Comparison of ENCODE assay signal across 26 cellular contexts in the genomic region with DNA sequence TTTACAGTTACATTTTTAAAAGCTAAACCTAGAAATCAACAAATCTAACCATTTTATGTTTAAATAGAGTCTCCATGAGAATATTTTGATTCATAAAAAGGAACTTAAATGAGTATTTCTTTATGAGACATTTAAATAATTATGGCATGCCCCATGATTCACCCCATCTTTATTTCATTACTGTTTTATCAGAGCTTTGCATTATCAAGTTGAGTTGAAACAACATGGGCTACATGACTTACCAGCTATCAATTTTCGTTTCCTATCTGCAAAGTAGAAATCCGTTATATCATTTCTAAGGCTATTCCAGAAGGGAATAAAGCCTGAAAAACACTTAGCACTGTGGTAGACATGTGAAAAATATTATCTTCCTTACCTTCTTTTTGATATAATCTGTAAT.
DNase-seq lines count a peak whose midpoint lies in the region; FAIRE-seq and TF ChIP-seq lines count a peak whose summit lies in the region.
"Had no signal": no experiment of that assay in that cellular context is flagged by ENCODE, and none has a peak within 500 bp of the region (broad histone marks: within the 10 kb centered on the region; RNA-seq: fewer than 3 reads in every experiment).

No MANE protein-coding gene starts in this region.

- no peak overlapping the region for H3K56ac ChIP-seq in H1 (replicated peaks; ENCODE audit: insufficient read length, low read depth, low read length)

- H3K4me1 Mint-ChIP-seq in nephron progenitor cell, result peaks cover 69% of the 10 kb centered on the region

- H3K36me3 ChIP-seq in SK-N-SH (replicated peaks in 1 of 2; ENCODE audit: control insufficient read depth in 1 of 2, insufficient read depth in 2 of 2, low read length in 1 of 2) (no peaks in the 10 kb centered on the region), H1 (ENCODE audit: control insufficient read depth in 2 of 4, insufficient read depth in 4 of 4, low read length in 3 of 4) (no peaks in the 10 kb centered on the region)
- H3K36me3 ChIP-seq: BLaER1 treated with 17β-estradiol and CSF1 and Interleukin-3, amounts not matched to agents 10 nM and 100 nM had no signal

- H2AFZ ChIP-seq in SK-N-SH (ENCODE audit: low read depth) (peak overlapping the region; percentile 43; the same call in 1 of the 2 replicates), H1 (ENCODE audit: low read length) (no peak overlapping the region)
- H2AFZ ChIP-seq: GM23338 had no signal

- peaks cover 6% of the 10 kb centered on the region for H3F3A ChIP-seq in SK-N-SH (replicated peaks; ENCODE audit: insufficient read depth)

- TF ChIP-seq POLR2A in H54 (IDR thresholded peaks at IDR 0.05; ENCODE audit: low read depth, low read length) (no peak), H1 (IDR thresholded peaks at IDR 0.05; ENCODE audit: control extremely low read depth in 1 of 2, low read depth in 2 of 2, low read length in 2 of 2) (no peak)

- H3K4me1 ChIP-seq in SK-N-SH (ENCODE audit: control insufficient read depth in 1 of 2, insufficient read depth in 2 of 2, low read depth in 1 of 2, low read length in 1 of 2) (peaks cover 29 to 44% of the 10 kb centered on the region in 2 experiments), H1 (replicated peaks in 1 of 4; ENCODE audit: control insufficient read depth in 3 of 4, insufficient read depth in 4 of 4, low read length in 3 of 4) (peaks cover 4 to 32% (median 14%) of the 10 kb centered on the region in 4 experiments)
- H3K4me1 ChIP-seq: BLaER1 treated with 17β-estradiol and CSF1 and Interleukin-3, amounts not matched to agents 10 nM and 100 nM had no signal

- CTCF ChIA-PET in SK-N-SH (lab: Yijun Ruan, JAX), result interaction anchor here (0.6 to 1.6 kb wide), 7 partner anchors 9 to 678 kb away, joined by 3 to 5 read pairs (median 3); no protein-coding TSS in a partner anchor
- CTCF ChIA-PET in H1 (lab: Charles Lee; ENCODE audit: partially characterized antibody), result interaction anchor here (1.1 kb wide), 1 partner anchor 27 kb away, joined by 3 read pairs; no protein-coding TSS in a partner anchor

- no peak overlapping the region; the same call in 1 of the 2 replicates for H3K4me2 ChIP-seq in SK-N-SH
- no peak overlapping the region for H3K4me2 ChIP-seq in H1 (ENCODE audit: insufficient read depth in 1 of 2, low read depth in 2 of 2, low read length in 2 of 2)
- H3K4me2 ChIP-seq: BLaER1 treated with 17β-estradiol and CSF1 and Interleukin-3, amounts not matched to agents 10 nM and 100 nM had no signal

- TF ChIP-seq EP300 in SK-N-SH (IDR thresholded peaks at IDR 0.05; ENCODE audit: borderline replicate concordance in 1 of 2, low read depth in 1 of 2, low read length in 1 of 2) (peak in 1 of 2 experiments; percentile 88; a peak in 2 of 4 replicates), H1 (IDR thresholded peaks at IDR 0.05; ENCODE audit: borderline replicate concordance in 1 of 2, low read depth in 2 of 2, low read length in 2 of 2) (no peak)

- H3K4me3 Mint-ChIP-seq in nephron progenitor cell, result no peak overlapping the region
- H3K4me3 Mint-ChIP-seq: CD4-positive, alpha-beta T cell had no signal

- no peak overlapping the region for H3K18ac ChIP-seq in H1 (ENCODE audit: extremely low read depth, low read length)

- no peak overlapping the region for H4K91ac ChIP-seq in H1 (replicated peaks; ENCODE audit: insufficient read length, low read length)

- H2AK5ac ChIP-seq in H1 (ENCODE audit: low read depth, low read length), result no peak overlapping the region

- H2BK20ac ChIP-seq in H1 (ENCODE audit: low read length), result no peak overlapping the region

- no peaks in the 10 kb centered on the region for H3K23me2 ChIP-seq in H1 (ENCODE audit: low read depth, low read length)

- no peak overlapping the region for H4K8ac ChIP-seq in H1 (ENCODE audit: extremely low read depth, insufficient read depth, low read length)

- H3K9me3 ChIP-seq in SK-N-SH (no peaks in the 10 kb centered on the region), H1 (ENCODE audit: insufficient read depth in 2 of 2, low read depth in 1 of 2, low read length in 1 of 2) (no peaks in the 10 kb centered on the region)
- H3K9me3 ChIP-seq: BLaER1 treated with 17β-estradiol and CSF1 and Interleukin-3, amounts not matched to agents 10 nM and 100 nM had no signal

- H3K79me1 ChIP-seq in H1 (ENCODE audit: low read depth, low read length), result no peaks in the 10 kb centered on the region

- H3K14ac ChIP-seq in H1 (ENCODE audit: insufficient read length), result no peak overlapping the region

- H3K79me2 ChIP-seq in SK-N-SH (ENCODE audit: insufficient read depth) (no peaks in the 10 kb centered on the region), H1 (ENCODE audit: control insufficient read depth in 1 of 2, insufficient read depth in 2 of 2, low read length in 2 of 2) (no peaks in the 10 kb centered on the region)

- H3K27me3 Mint-ChIP-seq in nephron progenitor cell (ENCODE audit: low read depth, poor library complexity), result no peaks in the 10 kb centered on the region
- H3K27me3 Mint-ChIP-seq: CD4-positive, alpha-beta T cell had no signal

- H3K9me2 ChIP-seq in SK-N-SH, result no peaks in the 10 kb centered on the region

- H2BK12ac ChIP-seq in H1 (ENCODE audit: low read depth, low read length), result no peak overlapping the region

- POLR2A ChIA-PET in SK-N-SH (lab: Yijun Ruan, JAX) (no interaction called here), H1 (lab: Charles Lee; ENCODE audit: partially characterized antibody) (interaction anchor here (1.4 kb wide), 1 partner anchor 8 kb away, joined by 3 read pairs; no protein-coding TSS in a partner anchor)

- H3K23ac ChIP-seq in H1 (ENCODE audit: insufficient read length), result no peak overlapping the region

- peak overlapping the region; percentile 31 for H4K5ac ChIP-seq in H1 (ENCODE audit: insufficient read length, low read depth, low read length)

- H3K27me3 ChIP-seq in SK-N-SH (ENCODE audit: insufficient read depth) (no peaks in the 10 kb centered on the region), H1 (replicated peaks in 1 of 4; ENCODE audit: control insufficient read depth in 3 of 4, extremely low read depth in 1 of 4, insufficient read depth in 3 of 4, low read length in 3 of 4) (no peaks in the 10 kb centered on the region)
- H3K27me3 ChIP-seq: BLaER1 treated with 17β-estradiol and CSF1 and Interleukin-3, amounts not matched to agents 10 nM and 100 nM had no signal

- no peak for DNase-seq in H54 (ENCODE audit: insufficient read length, low spot score)
- DNase-seq in SK-N-SH, result peak; percentile 19
- no peak for DNase-seq in H1 (ENCODE audit: low read depth in 1 of 2, low spot score in 2 of 2)
- DNase-seq in nephron progenitor cell, result no peak
- DNase-seq in superior temporal gyrus (ENCODE audit: extremely low spot score), result no peak
- DNase-seq in AG20443 (ENCODE audit: low spot score), result no peak
- no peak for DNase-seq in HT-29 (ENCODE audit: low spot score)
- DNase-seq: 8988T; AML-193; CD4-positive, alpha-beta T cell; COR-L47; DMS53; KBM-7; MV-4-11; NCI-H1105 treated with DMSO at 0.1 percent for 48 hours; NCI-H146; NCI-H1930; NCI-H2107; NCI-H446; NCI-H524 treated with DMSO at 0.1 percent for 48 hours; NCI-H774; NK-92 treated with Interleukin-12 subunit alpha and Interleukin-12 subunit beta, amount 100 ng/mL, for 24 hours; PC-3 had no signal

- TF ChIP-seq CTCF in SK-N-SH (IDR thresholded peaks at IDR 0.05) (no peak), H1 (IDR thresholded peaks at IDR 0.05; ENCODE audit: control extremely low read depth in 1 of 3, insufficient read depth in 1 of 3, low read depth in 1 of 3, low read length in 3 of 3) (no peak), nephron progenitor cell (IDR thresholded peaks at IDR 0.05) (no peak)

- no peak for TF ChIP-seq RAD21 in SK-N-SH (IDR thresholded peaks at IDR 0.05; ENCODE audit: low read length)
- TF ChIP-seq RAD21 in H1 (IDR thresholded peaks at IDR 0.05 in 1 of 2, conservative IDR thresholded peaks at IDR 0.05 in 1 of 2; ENCODE audit: low read depth in 2 of 2, low read length in 2 of 2), result no peak

- no peak overlapping the region for H2BK15ac ChIP-seq in H1 (ENCODE audit: low read length)

- H3K27ac ChIP-seq in SK-N-SH (ENCODE audit: low read depth in 2 of 2, low read length in 1 of 2) (peak overlapping the region; percentile 7 to 68; a peak in 3 of 4 replicates), H1 (ENCODE audit: low read depth, low read length) (no peak overlapping the region)
- H3K27ac ChIP-seq: BLaER1 treated with 17β-estradiol and CSF1 and Interleukin-3, amounts not matched to agents 10 nM and 100 nM had no signal

- H2BK5ac ChIP-seq in H1 (ENCODE audit: low read depth, low read length), result no peak overlapping the region

- H3K9ac ChIP-seq in SK-N-SH, result no peak overlapping the region
- H3K9ac ChIP-seq in H1 (replicated peaks in 1 of 4; ENCODE audit: extremely low read depth in 1 of 4, low read depth in 3 of 4, low read length in 3 of 4), result no peak overlapping the region
- H3K9ac ChIP-seq: BLaER1 treated with 17β-estradiol and CSF1 and Interleukin-3, amounts not matched to agents 10 nM and 100 nM had no signal

- FAIRE-seq in H54 (lab: Jason Lieb, UNC) (peak; percentile 23), H1 (lab: Jason Lieb, UNC) (no peak)
- FAIRE-seq: GM18507 had no signal

- peak overlapping the region; percentile 87 for H3K27ac Mint-ChIP-seq in nephron progenitor cell
- H3K27ac Mint-ChIP-seq: CD4-positive, alpha-beta T cell; GM23338 had no signal

- H3K4me3 ChIP-seq in SK-N-SH (ENCODE audit: low read depth in 2 of 2, low read length in 1 of 2) (no peak overlapping the region), H1 (ENCODE audit: extremely low read depth in 1 of 4, insufficient read depth in 2 of 4, low read depth in 3 of 4, low read length in 4 of 4) (no peak overlapping the region)
- H3K4me3 ChIP-seq: BLaER1 treated with 17β-estradiol and CSF1 and Interleukin-3, amounts not matched to agents 10 nM and 100 nM; GM23338 had no signal

- H4K20me1 ChIP-seq in SK-N-SH (ENCODE audit: insufficient read depth) (no peaks in the 10 kb centered on the region), H1 (replicated peaks in 1 of 2; ENCODE audit: control insufficient read depth in 1 of 2, insufficient read depth in 2 of 2, low read length in 2 of 2) (no peaks in the 10 kb centered on the region)
- H4K20me1 ChIP-seq: BLaER1 treated with 17β-estradiol and CSF1 and Interleukin-3, amounts not matched to agents 10 nM and 100 nM had no signal

- 29% methylated on average over 2 of the region's 2 CpGs for WGBS in SK-N-SH (ENCODE audit: low lambda C conversion rate)
- 75% methylated on average over 2 of the region's 2 CpGs; no CpG with 5 or more reads in 1 of the 2 experiments for WGBS in H1 (ENCODE audit: extremely low coverage in 1 of 2, insufficient coverage in 1 of 2, insufficient read length in 1 of 2, insufficient replicate concordance in 2 of 2, low coverage in 1 of 2, low lambda C conversion rate in 2 of 2, missing lambda C conversion rate in 1 of 2), 2 experiments

- no peak overlapping the region for H3K4ac ChIP-seq in H1 (replicated peaks; ENCODE audit: insufficient read length, low read depth, low read length)

- no peak overlapping the region for H2BK120ac ChIP-seq in H1 (replicated peaks; ENCODE audit: low read depth, low read length)

- peaks cover 13% of the 10 kb centered on the region for H3K36me3 Mint-ChIP-seq in nephron progenitor cell (ENCODE audit: low read depth)

- no peaks in the 10 kb centered on the region for H3K9me3 Mint-ChIP-seq in nephron progenitor cell
- H3K9me3 Mint-ChIP-seq: CD4-positive, alpha-beta T cell; GM23338 had no signal

TF ChIP-seq in SK-N-SH, 30 proteins besides CTCF, POLR2A, EP300 and RAD21 (continues in another document):
- peak; percentile 82 for TF ChIP-seq GATA2 (CRISPR knock-in tag; IDR thresholded peaks at IDR 0.05)

TF ChIP-seq in H1, 55 proteins besides CTCF, POLR2A, EP300 and RAD21 (continues in another document):
- TF ChIP-seq CHD1 (IDR thresholded peaks at IDR 0.05; ENCODE audit: low read depth, low read length), result no peak
